Comparison of ENCODE assay signal across 17 cellular contexts in genomic region chr22:41713004-41713403, GRCh38.
"Had no signal": no experiment of that assay in that cellular context is flagged by ENCODE, and none has a peak within 500 bp of the region (broad histone marks: within the 10 kb centered on the region; RNA-seq: fewer than 3 reads in every experiment).

No MANE protein-coding gene starts in this region.

- H3K9me3 ChIP-seq: heart left ventricle, left ventricle myocardium inferior, thyroid gland, vagina had no signal

- DNase-seq: activated CD4-positive, alpha-beta T cell treated with anti-CD3 and anti-CD28 coated beads for 48 hours; activated CD8-positive, alpha-beta memory T cell treated with anti-CD3 and anti-CD28 coated beads, Interleukin-2, amount 50 U/mL, for 4 hours; activated CD8-positive, alpha-beta T cell treated with anti-CD3 and anti-CD28 coated beads, Interleukin-2, amount 10 ng/mL, durations not matched to agents 7 days and 5 days; activated naive CD4-positive, alpha-beta T cell; activated naive CD8-positive, alpha-beta T cell treated with anti-CD3 and anti-CD28 coated beads, Interleukin-2, amount 10 ng/mL, durations not matched to agents 7 days and 5 days; aorta; cerebellar nuclear complex; effector CD8-positive, alpha-beta T cell; heart left ventricle; left ventricle myocardium inferior; mesenchymal stem cell; nucleus accumbens; posterior cingulate gyrus; stimulated activated CD4-positive, alpha-beta T cell treated with anti-CD3 and anti-CD28 coated beads, Interleukin-2, amount 100 ng/mL, for 48 hours; stimulated activated naive B cell treated with anti-CD40 and anti-IgM and Interleukin-4, amounts not matched to agents 10 μg/mL and 1 μg/mL and 100 μg/mL, for 72 hours; thyroid gland had no signal

- ATAC-seq: activated CD8-positive, alpha-beta T cell treated with anti-CD3 and anti-CD28 coated beads, Interleukin-2, amount 10 ng/mL, durations not matched to agents 7 days and 5 days; heart left ventricle; stimulated activated naive B cell treated with anti-CD40 and anti-IgM and Interleukin-4, amounts not matched to agents 10 μg/mL and 1 μg/mL and 100 μg/mL, for 72 hours had no signal

- H3K4me3 ChIP-seq: heart left ventricle, left ventricle myocardium inferior, thyroid gland, vagina had no signal

- H3K27me3 ChIP-seq: heart left ventricle, thyroid gland, vagina had no signal

- H3K36me3 ChIP-seq: heart left ventricle, left ventricle myocardium inferior, thyroid gland, vagina had no signal

- H3K4me1 ChIP-seq: heart left ventricle, left ventricle myocardium inferior, thyroid gland, vagina had no signal
